In genomic region chr9:106052735-106053134, GRCh38 we compare ENCODE assay signal across 16 cellular contexts.
DNase-seq lines count a peak whose midpoint lies in the region; TF ChIP-seq lines count a peak whose summit lies in the region.
"Had no signal": no experiment of that assay in that cellular context is flagged by ENCODE, and none has a peak within 500 bp of the region (broad histone marks: within the 10 kb centered on the region; RNA-seq: fewer than 3 reads in every experiment).

No MANE protein-coding gene starts in this region.

- peak; percentile 31 for TF ChIP-seq RAD21 in SK-N-SH (IDR thresholded peaks at IDR 0.05; ENCODE audit: low read length)

- H3K27me3 Mint-ChIP-seq in endodermal cell (ENCODE audit: insufficient read depth) (no peaks in the 10 kb centered on the region), neural progenitor cell (ENCODE audit: insufficient read depth, low read depth) (no peaks in the 10 kb centered on the region)
- H3K27me3 Mint-ChIP-seq: CD4-positive, alpha-beta T cell; IgD-negative memory B cell had no signal

- CTCF ChIA-PET in SK-N-SH (lab: Yijun Ruan, JAX): interaction anchor here (0.9 to 1.5 kb wide), 2 partner anchors 16 to 232 kb away, joined by 3 to 4 read pairs; no protein-coding TSS in a partner anchor

- no peaks in the 10 kb centered on the region for H3K9me2 ChIP-seq in SK-N-SH

- peaks cover 2% of the 10 kb centered on the region for H3K4me1 Mint-ChIP-seq in endodermal cell
- H3K4me1 Mint-ChIP-seq in neural progenitor cell: peaks cover 11% of the 10 kb centered on the region
- H3K4me1 Mint-ChIP-seq: IgD-negative memory B cell had no signal

- no peaks in the 10 kb centered on the region for H3K79me2 ChIP-seq in SK-N-SH (ENCODE audit: insufficient read depth)
- no peaks in the 10 kb centered on the region for H3K79me2 ChIP-seq in neural progenitor cell (ENCODE audit: low read depth)
- no peaks in the 10 kb centered on the region for H3K79me2 ChIP-seq in smooth muscle cell (ENCODE audit: low read depth)

- no peaks in the 10 kb centered on the region for H3K27me3 ChIP-seq in SK-N-SH (ENCODE audit: insufficient read depth)
- H3K27me3 ChIP-seq in endodermal cell (ENCODE audit: control insufficient read depth, insufficient read depth, low read length, poor library complexity, severe bottlenecking): no peaks in the 10 kb centered on the region
- no peaks in the 10 kb centered on the region for H3K27me3 ChIP-seq in neural progenitor cell
- no peaks in the 10 kb centered on the region for H3K27me3 ChIP-seq in smooth muscle cell (ENCODE audit: low read depth)
- no peaks in the 10 kb centered on the region for H3K27me3 ChIP-seq in tibial nerve

- TF ChIP-seq EP300 in SK-N-SH (IDR thresholded peaks at IDR 0.05; ENCODE audit: borderline replicate concordance in 1 of 2, low read depth in 1 of 2, low read length in 1 of 2) (peak in 1 of 2 experiments; percentile 81; a peak in 2 of 4 replicates), tibial nerve (IDR thresholded peaks at IDR 0.05) (no peak)

- H3K4me3 ChIP-seq in SK-N-SH (ENCODE audit: low read depth in 2 of 2, low read length in 1 of 2) (no peak overlapping the region), endodermal cell (ENCODE audit: low read length) (no peak overlapping the region), neural progenitor cell (no peak overlapping the region), smooth muscle cell (no peak overlapping the region), tibial nerve (no peak overlapping the region)

- peaks cover 0 to 12% of the 10 kb centered on the region in 2 experiments; a peak in 2 of 4 replicates for H3K4me1 ChIP-seq in SK-N-SH (ENCODE audit: control insufficient read depth in 1 of 2, insufficient read depth in 2 of 2, low read depth in 1 of 2, low read length in 1 of 2)
- no peaks in the 10 kb centered on the region for H3K4me1 ChIP-seq in endodermal cell (ENCODE audit: control insufficient read depth, insufficient read depth, low read length)
- peaks cover 9% of the 10 kb centered on the region for H3K4me1 ChIP-seq in neural progenitor cell
- H3K4me1 ChIP-seq in smooth muscle cell (ENCODE audit: low read depth): no peaks in the 10 kb centered on the region
- H3K4me1 ChIP-seq in tibial nerve: no peaks in the 10 kb centered on the region
- H3K4me1 ChIP-seq: Caco-2 had no signal

- TF ChIP-seq POLR2A in tibial nerve (IDR thresholded peaks at IDR 0.05): no peak

- H3K9me3 Mint-ChIP-seq in endodermal cell: peaks cover 3% of the 10 kb centered on the region
- peaks cover 3% of the 10 kb centered on the region for H3K9me3 Mint-ChIP-seq in neural progenitor cell

- H3K27ac Mint-ChIP-seq in endodermal cell: no peak overlapping the region
- H3K27ac Mint-ChIP-seq in neural progenitor cell: no peak overlapping the region
- H3K27ac Mint-ChIP-seq: CD4-positive, alpha-beta T cell; IgD-negative memory B cell had no signal

- H2AFZ ChIP-seq in SK-N-SH (ENCODE audit: low read depth) (no peak overlapping the region), neural progenitor cell (replicated peaks) (peak overlapping the region; percentile 76), smooth muscle cell (ENCODE audit: low read depth) (peak overlapping the region; percentile 50)

- DNase-seq in SK-N-SH: peak; percentile 47
- DNase-seq in endodermal cell: no peak
- DNase-seq in neural progenitor cell (ENCODE audit: low spot score): no peak
- DNase-seq in smooth muscle cell (lab: John Stamatoyannopoulos, UW; ENCODE audit: unreplicated experiment): no peak
- no peak for DNase-seq in NCI-H524 treated with DMSO at 0.1 percent for 48 hours (lab: John Stamatoyannopoulos, UW)
- no peak for DNase-seq in DMS79 treated with DMSO at 0.1 percent for 48 hours (lab: John Stamatoyannopoulos, UW)
- no peak for DNase-seq in cerebellar nuclear complex (lab: John Stamatoyannopoulos, UW)
- DNase-seq in tibial nerve (ENCODE audit: low spot score in 2 of 2): no peak
- DNase-seq: AML-193; Caco-2; CD4-positive, alpha-beta T cell; GDM1; HCEC 1CT; KBM-7 had no signal

- no peaks in the 10 kb centered on the region for H3K36me3 ChIP-seq in SK-N-SH (replicated peaks in 1 of 2; ENCODE audit: control insufficient read depth in 1 of 2, insufficient read depth in 2 of 2, low read length in 1 of 2)
- H3K36me3 ChIP-seq in endodermal cell (ENCODE audit: control insufficient read depth, insufficient read depth, low read length): no peaks in the 10 kb centered on the region
- no peaks in the 10 kb centered on the region for H3K36me3 ChIP-seq in neural progenitor cell
- H3K36me3 ChIP-seq in smooth muscle cell (ENCODE audit: low read depth): no peaks in the 10 kb centered on the region
- no peaks in the 10 kb centered on the region for H3K36me3 ChIP-seq in tibial nerve

- H3K27ac ChIP-seq in SK-N-SH (ENCODE audit: low read depth in 2 of 2, low read length in 1 of 2) (peak overlapping the region in 1 of 2 experiments; percentile 89; a peak in 2 of 4 replicates), endodermal cell (ENCODE audit: low read depth, low read length) (peak overlapping the region; percentile 18), neural progenitor cell (no peak overlapping the region), smooth muscle cell (ENCODE audit: low read depth) (no peak overlapping the region), tibial nerve (no peak overlapping the region)
- H3K27ac ChIP-seq: C4-2B had no signal

- whole genome bisulfite sequencing in SK-N-SH (ENCODE audit: low lambda C conversion rate): 6% methylated on average over 2 of the region's 2 CpGs
- 92 to 93% methylated on average over 2 of the region's 2 CpGs for WGBS in endodermal cell (ENCODE audit: insufficient coverage in 1 of 2, insufficient read length in 1 of 2), 2 experiments
- 60% methylated on average over 2 of the region's 2 CpGs for WGBS in smooth muscle cell (ENCODE audit: low lambda C conversion rate)
- WGBS in tibial nerve, 2 donors: 23 to 39% methylated on average over 2 of the region's 2 CpGs

- H3K4me3 Mint-ChIP-seq in endodermal cell (no peak overlapping the region), neural progenitor cell (no peak overlapping the region)
- H3K4me3 Mint-ChIP-seq: CD4-positive, alpha-beta T cell; IgD-negative memory B cell had no signal

- H3K9me3 ChIP-seq in SK-N-SH (no peaks in the 10 kb centered on the region), endodermal cell (ENCODE audit: control insufficient read depth, low read length) (no peaks in the 10 kb centered on the region), neural progenitor cell (ENCODE audit: low read depth) (no peaks in the 10 kb centered on the region), smooth muscle cell (replicated peaks; ENCODE audit: low read depth) (no peaks in the 10 kb centered on the region), tibial nerve (peaks cover 0 to 11% (median 0%) of the 10 kb centered on the region in 4 donors)

- POLR2A ChIA-PET in SK-N-SH (lab: Yijun Ruan, JAX): interaction anchor here (0.6 to 1.1 kb wide), 2 partner anchors 74 to 902 kb away, joined by 8 to 9 read pairs; no protein-coding TSS in a partner anchor

- H3K4me2 ChIP-seq in SK-N-SH: no peak overlapping the region
- H3K4me2 ChIP-seq in neural progenitor cell: no peak overlapping the region
- H3K4me2 ChIP-seq in smooth muscle cell: no peak overlapping the region

- no peaks in the 10 kb centered on the region for H3K36me3 Mint-ChIP-seq in endodermal cell (ENCODE audit: low read depth)
- H3K36me3 Mint-ChIP-seq in neural progenitor cell: no peaks in the 10 kb centered on the region
- H3K36me3 Mint-ChIP-seq: IgD-negative memory B cell had no signal

- H3K9ac ChIP-seq in SK-N-SH (no peak overlapping the region), endodermal cell (ENCODE audit: extremely low read depth, low read length, poor library complexity, severe bottlenecking) (no peak overlapping the region), neural progenitor cell (no peak overlapping the region), smooth muscle cell (ENCODE audit: low read depth) (no peak overlapping the region)

- H3F3A ChIP-seq in SK-N-SH (replicated peaks; ENCODE audit: insufficient read depth) (no peaks in the 10 kb centered on the region), neural progenitor cell (ENCODE audit: low read depth) (no peaks in the 10 kb centered on the region), smooth muscle cell (ENCODE audit: low read depth) (no peaks in the 10 kb centered on the region)

- H4K20me1 ChIP-seq in SK-N-SH (ENCODE audit: insufficient read depth) (no peaks in the 10 kb centered on the region), neural progenitor cell (ENCODE audit: low read depth) (no peaks in the 10 kb centered on the region), smooth muscle cell (ENCODE audit: low read depth) (no peaks in the 10 kb centered on the region)

- TF ChIP-seq CTCF in SK-N-SH (IDR thresholded peaks at IDR 0.05): no peak
- TF ChIP-seq CTCF in endodermal cell (conservative IDR thresholded peaks at IDR 0.05): no peak
- TF ChIP-seq CTCF in neural progenitor cell (IDR thresholded peaks at IDR 0.05): no peak
- no peak for TF ChIP-seq CTCF in smooth muscle cell (IDR thresholded peaks at IDR 0.05; ENCODE audit: borderline replicate concordance, insufficient read depth, poor library complexity, severe bottlenecking)
- no peak for TF ChIP-seq CTCF in tibial nerve (IDR thresholded peaks at IDR 0.05)

TF ChIP-seq in SK-N-SH, 30 proteins besides CTCF, POLR2A, EP300 and RAD21:
- TF ChIP-seq GATA2 (CRISPR knock-in tag; IDR thresholded peaks at IDR 0.05): peak; percentile 35
- peak; percentile 46; the same call in 1 of the 2 replicates for TF ChIP-seq RCOR1 (IDR thresholded peaks at IDR 0.05; ENCODE audit: low read length)
- peak; percentile 24; the same call in 1 of the 2 replicates for TF ChIP-seq MXI1 (IDR thresholded peaks at IDR 0.05; ENCODE audit: low read depth, low read length)
- TF ChIP-seq CHD2 (IDR thresholded peaks at IDR 0.05; ENCODE audit: low read length, partially characterized antibody): peak; percentile 71
- TF ChIP-seq MAX (IDR thresholded peaks at IDR 0.05; ENCODE audit: low read depth): no peak
